Comparison of ENCODE assay signal across 8 cellular contexts in genomic region chr5:111278824-111279504, GRCh38.
DNase-seq lines count a peak whose midpoint lies in the region; ATAC-seq lines count a peak whose summit lies in the region.

No MANE protein-coding gene starts in this region.

- peaks cover 64% of the 10 kb centered on the region for H3K4me1 Mint-ChIP-seq in activated naive CD8-positive, alpha-beta T cell treated with anti-CD3 and anti-CD28 coated beads, Interleukin-2, amount 50 U/mL, for 24 hours

- no peaks in the 10 kb centered on the region for H3K27me3 Mint-ChIP-seq in activated naive CD8-positive, alpha-beta T cell treated with anti-CD3 and anti-CD28 coated beads, Interleukin-2, amount 50 U/mL, for 24 hours

- no peaks in the 10 kb centered on the region for H3K9me3 Mint-ChIP-seq in activated naive CD8-positive, alpha-beta T cell treated with anti-CD3 and anti-CD28 coated beads, Interleukin-2, amount 50 U/mL, for 24 hours

- peaks cover 2% of the 10 kb centered on the region for H3K36me3 Mint-ChIP-seq in activated naive CD8-positive, alpha-beta T cell treated with anti-CD3 and anti-CD28 coated beads, Interleukin-2, amount 50 U/mL, for 24 hours (ENCODE audit: low read depth)

- H3K27ac Mint-ChIP-seq in activated naive CD8-positive, alpha-beta T cell treated with anti-CD3 and anti-CD28 coated beads, Interleukin-2, amount 50 U/mL, for 24 hours = peak overlapping the region; percentile 68

- DNase-seq in COLO829 (ENCODE audit: low spot score) (peak; percentile 41), SW480 (ENCODE audit: low spot score) (peak; percentile 56), iPS-NIHi11 (ENCODE audit: low spot score) (peak; percentile 83), NCI-H1092 treated with DMSO at 0.1 percent for 48 hours (lab: John Stamatoyannopoulos, UW) (no peak)
- peak; percentile 89 for DNase-seq in activated naive CD8-positive, alpha-beta T cell treated with anti-CD3 and anti-CD28 coated beads, Interleukin-2, amount 50 U/mL, for 24 hours
- DNase-seq in stimulated activated CD4-positive, alpha-beta T cell treated with anti-CD3 and anti-CD28 coated beads, Interleukin-2, amount 100 ng/mL, for 24 hours = peak; percentile 92 to 95

- ATAC-seq in GM19397 (IDR thresholded peaks at IDR 0.05; ENCODE audit: unreplicated experiment) = peak; percentile 94
- ATAC-seq in HG03457 (IDR thresholded peaks at IDR 0.05; ENCODE audit: unreplicated experiment) = peak; percentile 84
- peak; percentile 96 for ATAC-seq in activated naive CD8-positive, alpha-beta T cell treated with anti-CD3 and anti-CD28 coated beads, Interleukin-2, amount 50 U/mL, for 24 hours

- peak overlapping the region; percentile 52 for H3K4me3 Mint-ChIP-seq in activated naive CD8-positive, alpha-beta T cell treated with anti-CD3 and anti-CD28 coated beads, Interleukin-2, amount 50 U/mL, for 24 hours
